Comparison of ENCODE assay signal across 1 cellular context in genomic region chr15:47439146-47439869, GRCh38.
TF ChIP-seq lines count a peak whose summit lies in the region.

No MANE protein-coding gene starts in this region.

TF ChIP-seq in endothelial cell of umbilical vein, 7 proteins besides CTCF, POLR2A, EP300 and RAD21 (continued from another document):
- TF ChIP-seq MAX (IDR thresholded peaks at IDR 0.05; ENCODE audit: insufficient read depth, insufficient read length): no peak
- TF ChIP-seq EZH2 (IDR thresholded peaks at IDR 0.05; ENCODE audit: borderline replicate concordance, low read depth, low read length, severe bottlenecking): no peak
